ENCODE assay signal across 1 cellular context in genomic region chr3:42349765-42350594, GRCh38.
TF ChIP-seq lines count a peak whose summit lies in the region.

No MANE protein-coding gene starts in this region.

TF ChIP-seq in K562, 482 proteins besides CTCF, POLR2A, EP300 and RAD21 (continued from another document and continues in another):
- TF ChIP-seq HES1 (IDR thresholded peaks at IDR 0.05; ENCODE audit: low read depth) (peak; percentile 87), CSDE1 (IDR thresholded peaks at IDR 0.05) (no peak), CGGBP1 (CRISPR knock-in tag; IDR thresholded peaks at IDR 0.05) (no peak), NR2C2 (CRISPR knock-in tag; IDR thresholded peaks at IDR 0.05) (no peak), NR2C2 (tag; IDR thresholded peaks at IDR 0.05) (no peak), CBFA2T3 (IDR thresholded peaks at IDR 0.05) (peak; percentile 94), ZKSCAN1 (IDR thresholded peaks at IDR 0.05; ENCODE audit: low read depth, low read length) (no peak), ZNF639 (CRISPR knock-in tag; conservative IDR thresholded peaks at IDR 0.05 in 1 of 2, IDR thresholded peaks at IDR 0.05 in 1 of 2) (peak in 1 of 2 experiments; percentile 66; a peak in 1 of 4 replicates), TRIM28 (IDR thresholded peaks at IDR 0.05) (no peak), GATA2 (CRISPR knock-in tag; IDR thresholded peaks at IDR 0.05) (no peak), SMARCE1 (IDR thresholded peaks at IDR 0.05) (peak; percentile 53; the same call in 1 of the 2 replicates), XRCC4 (IDR thresholded peaks at IDR 0.05; ENCODE audit: extremely low read depth, insufficient read depth, insufficient read length) (no peak), ZNF699 (CRISPR knock-in tag; IDR thresholded peaks at IDR 0.05; ENCODE audit: insufficient replicate concordance) (no peak), KLF1 (tag; IDR thresholded peaks at IDR 0.05) (peak; percentile 65; the same call in 1 of the 2 replicates), GTF2E2 (tag; IDR thresholded peaks at IDR 0.05) (no peak), ZBTB33 (CRISPR knock-in tag; IDR thresholded peaks at IDR 0.05) (no peak), BRD4 (IDR thresholded peaks at IDR 0.05) (no peak), HNRNPH1 (optimal IDR thresholded peaks at IDR 0.05; ENCODE audit: low read depth, low read length) (no peak), MAFF (IDR thresholded peaks at IDR 0.05; ENCODE audit: low read length) (no peak), ZNF41 (CRISPR knock-in tag; conservative IDR thresholded peaks at IDR 0.05) (peak; percentile 75; the same call in 1 of the 2 replicates), ZNF311 (CRISPR knock-in tag; IDR thresholded peaks at IDR 0.05) (peak; percentile 74; the same call in 1 of the 2 replicates), UBTF (IDR thresholded peaks at IDR 0.05; ENCODE audit: borderline replicate concordance in 1 of 2, low read depth in 2 of 2, low read length in 2 of 2) (no peak), ZNF76 (CRISPR knock-in tag; IDR thresholded peaks at IDR 0.05; ENCODE audit: borderline replicate concordance) (0 out of 2 replicates have a peak, but pooled peaks have one; percentile 45), TRIM24 (IDR thresholded peaks at IDR 0.05) (peak; percentile 70 to 89), NFXL1 (CRISPR knock-in tag; IDR thresholded peaks at IDR 0.05) (no peak), POLR2AphosphoS5 (IDR thresholded peaks at IDR 0.05; ENCODE audit: control insufficient read depth, insufficient read depth, low read depth, low read length) (peak; percentile 75; the same call in 1 of the 2 replicates), MEIS2 (IDR thresholded peaks at IDR 0.05; ENCODE audit: partially characterized antibody) (peak; percentile 70), CTCFL (IDR thresholded peaks at IDR 0.05; ENCODE audit: borderline replicate concordance, insufficient read depth, low read depth, low read length, poor library complexity, severe bottlenecking) (no peak), KLF16 (IDR thresholded peaks at IDR 0.05) (peak; percentile 90), ARID3A (IDR thresholded peaks at IDR 0.05; ENCODE audit: borderline replicate concordance, low read depth, low read length) (no peak), STAT5B (CRISPR knock-in tag; IDR thresholded peaks at IDR 0.05) (no peak), HMG20A (CRISPR knock-in tag; conservative IDR thresholded peaks at IDR 0.05) (peak; percentile 93), ZNF668 (CRISPR knock-in tag; IDR thresholded peaks at IDR 0.05) (no peak), MTA2 (IDR thresholded peaks at IDR 0.05; ENCODE audit: low read depth) (peak; percentile 85), KLF6 (CRISPR knock-in tag; IDR thresholded peaks at IDR 0.05; ENCODE audit: borderline replicate concordance) (no peak; the same call in 1 of the 2 replicates), PCBP2 (IDR thresholded peaks at IDR 0.05; ENCODE audit: low read depth, low read length, poor library complexity, severe bottlenecking) (no peak), POLR2H (tag; IDR thresholded peaks at IDR 0.05; ENCODE audit: low read depth) (no peak), HDAC2 (IDR thresholded peaks at IDR 0.05) (peak; percentile 82), ZBTB1 (CRISPR knock-in tag; IDR thresholded peaks at IDR 0.05; ENCODE audit: borderline replicate concordance, low read depth) (no peak), CXXC5 (CRISPR knock-in tag; IDR thresholded peaks at IDR 0.05) (peak; percentile 56), SAP30 (IDR thresholded peaks at IDR 0.05; ENCODE audit: borderline replicate concordance, insufficient read depth, low read depth, low read length, poor library complexity, severe bottlenecking) (no peak), CHD4 (IDR thresholded peaks at IDR 0.05; ENCODE audit: insufficient read depth, insufficient replicate concordance, low read depth, low read length, poor library complexity, severe bottlenecking) (no peak), HNRNPUL1 (IDR thresholded peaks at IDR 0.05; ENCODE audit: low read length) (no peak), FOXM1 (IDR thresholded peaks at IDR 0.05; ENCODE audit: low read depth) (peak; percentile 91), FOXM1 (CRISPR knock-in tag; IDR thresholded peaks at IDR 0.05; ENCODE audit: low read depth) (no peak), GABPA (tag; conservative IDR thresholded peaks at IDR 0.05; ENCODE audit: low read depth) (no peak), STAT5A (IDR thresholded peaks at IDR 0.05; ENCODE audit: borderline replicate concordance, low read length) (peak; percentile 75; the same call in 1 of the 2 replicates), ZBTB8A (IDR thresholded peaks at IDR 0.05; ENCODE audit: partially characterized antibody) (no peak), SUPT5H (IDR thresholded peaks at IDR 0.05) (no peak), MCM2 (IDR thresholded peaks at IDR 0.05; ENCODE audit: low read depth) (no peak), CEBPZ (IDR thresholded peaks at IDR 0.05; ENCODE audit: borderline replicate concordance, low read depth, low read length) (no peak), PCBP1 (IDR thresholded peaks at IDR 0.05; ENCODE audit: low read depth, low read length, poor library complexity, severe bottlenecking) (no peak), ZFP36 (IDR thresholded peaks at IDR 0.05; ENCODE audit: low read depth, low read length, partially characterized antibody) (no peak), RFX7 (CRISPR knock-in tag; IDR thresholded peaks at IDR 0.05) (no peak), PYGO2 (tag; IDR thresholded peaks at IDR 0.05) (peak; percentile 71), HEY1 (CRISPR knock-in tag; IDR thresholded peaks at IDR 0.05; ENCODE audit: borderline replicate concordance) (no peak), TEAD4 (IDR thresholded peaks at IDR 0.05; ENCODE audit: low read length) (peak; percentile 97), TEAD4 (CRISPR knock-in tag; IDR thresholded peaks at IDR 0.05; ENCODE audit: borderline replicate concordance) (no peak), DPF2 (IDR thresholded peaks at IDR 0.05) (peak; percentile 56; the same call in 1 of the 2 replicates), GTF2B (IDR thresholded peaks at IDR 0.05; ENCODE audit: extremely low read depth, insufficient read length) (no peak), DIDO1 (tag; IDR thresholded peaks at IDR 0.05; ENCODE audit: low read depth) (0 out of 2 replicates have a peak, but pooled peaks have one; percentile 32), SIN3B (IDR thresholded peaks at IDR 0.05; ENCODE audit: low read depth) (no peak)
